Comparison of ENCODE assay signal across 8 cellular contexts in genomic region chr1:6358757-6359567, GRCh38. TPM values are rescaled to one million over a fixed set of nuclear protein-coding genes. Genes with fewer than 3 reads are reported as not detected.
DNase-seq lines count a peak whose midpoint lies in the region; ATAC-seq, FAIRE-seq and TF ChIP-seq lines count a peak whose summit lies in the region.

No MANE protein-coding gene starts in this region.

- no peak for TF ChIP-seq CTCF in HL-60 (IDR thresholded peaks at IDR 0.05; ENCODE audit: insufficient read depth, low read length)
- TF ChIP-seq CTCF in fibroblast of the aortic adventitia (IDR thresholded peaks at IDR 0.05; ENCODE audit: insufficient read depth, low read length) = no peak

- peak overlapping the region; percentile 17; the same call in 1 of the 2 replicates for H3K27ac ChIP-seq in HL-60 (replicated peaks)

- DNase-seq in GM12892 (ENCODE audit: insufficient read length) (no peak), HL-60 (ENCODE audit: low read depth in 1 of 2, low spot score in 1 of 2) (no peak), fibroblast of the aortic adventitia (ENCODE audit: low read depth) (peak; percentile 68), renal cortical epithelial cell (ENCODE audit: low read depth) (peak; percentile 84), SHP77 (lab: John Stamatoyannopoulos, UW) (no peak), GM19240 (ENCODE audit: insufficient read length, low spot score) (no peak)
- peak; percentile 62 to 65 for DNase-seq in activated T-cell treated with anti-CD3 and anti-CD28 coated beads, Interleukin-2, amount 50 U/mL, for 48 hours

- ATAC-seq in GM18909 (IDR thresholded peaks at IDR 0.05; ENCODE audit: poor library complexity, unreplicated experiment) = no peak

- H3K27me3 ChIP-seq in HL-60 (ENCODE audit: insufficient read depth, poor library complexity, severe bottlenecking) = no peaks in the 10 kb centered on the region

- FAIRE-seq in GM12892 (lab: Jason Lieb, UNC) = peak; percentile 73

- TF ChIP-seq POLR2A in GM12892 (IDR thresholded peaks at IDR 0.05; ENCODE audit: low read depth, low read length) = no peak

- H3K4me3 ChIP-seq in HL-60 (replicated peaks; ENCODE audit: insufficient read depth, low read length) (no peak overlapping the region), fibroblast of the aortic adventitia (ENCODE audit: low read depth, low read length) (peak overlapping the region; percentile 14)

RNA-seq across cellular contexts. Expression of gene ACOT7, which starts 34.6 kb away (rescaled TPM):
- 46.6 TPM for polyA plus RNA-seq in GM12892 (2012; ENCODE audit: missing spikeins)
- total RNA-seq in fibroblast of the aortic adventitia (ENCODE audit: low replicate concordance) = 4.8 and 16.0 TPM in 2 replicates
- 17.9 and 23.1 TPM in 2 replicates for total RNA-seq in renal cortical epithelial cell

Comparison
In these comparisons a context has a peak if more than half of its experiments do, and no peak if none do; other contexts are left out.
1. DNase-seq: peak in activated T-cell treated with anti-CD3 and anti-CD28 coated beads, Interleukin-2, amount 50 U/mL, for 48 hours (2 of 2), fibroblast of the aortic adventitia (single experiment) and renal cortical epithelial cell (single experiment); none in GM12892 (single experiment), HL-60 (0 of 2), SHP77 (0 of 2) and GM19240 (single experiment).